8 cellular contexts compared by ENCODE assay signal in genomic region chr12:108773798-108774788, GRCh38. TPM values are rescaled to one million over a fixed set of nuclear protein-coding genes. Genes with fewer than 3 reads are reported as not detected.
DNase-seq lines count a peak whose midpoint lies in the region; ATAC-seq and TF ChIP-seq lines count a peak whose summit lies in the region.

No MANE protein-coding gene starts in this region.

- no peak for TF ChIP-seq CTCF in GM10248 (IDR thresholded peaks at IDR 0.05; ENCODE audit: control extremely low read depth, extremely low read depth, low read depth, missing control alignments)

- H3K36me3 Mint-ChIP-seq in naive thymus-derived CD4-positive, alpha-beta T cell: no peaks in the 10 kb centered on the region

- H3K4me3 ChIP-seq in thymus (ENCODE audit: low read length): no peak overlapping the region
- H3K4me3 ChIP-seq in naive thymus-derived CD4-positive, alpha-beta T cell (ENCODE audit: low read length): no peak overlapping the region

- H3K27me3 ChIP-seq in thymus (ENCODE audit: control insufficient read depth, insufficient read depth): no peaks in the 10 kb centered on the region
- H3K27me3 ChIP-seq in naive thymus-derived CD4-positive, alpha-beta T cell (ENCODE audit: control insufficient read depth in 2 of 2, insufficient read depth in 2 of 2, low read length in 2 of 2): no peaks in the 10 kb centered on the region

- peaks cover 3 to 8% (median 7%) of the 10 kb centered on the region in 5 donors for H3K27me3 Mint-ChIP-seq in naive thymus-derived CD4-positive, alpha-beta T cell

- H3K36me3 ChIP-seq in thymus (ENCODE audit: control insufficient read depth, insufficient read depth): no peaks in the 10 kb centered on the region
- no peaks in the 10 kb centered on the region for H3K36me3 ChIP-seq in naive thymus-derived CD4-positive, alpha-beta T cell (ENCODE audit: control insufficient read depth in 2 of 3, insufficient read depth in 3 of 3, low read length in 3 of 3)

- no peak overlapping the region for H3K4me3 Mint-ChIP-seq in naive thymus-derived CD4-positive, alpha-beta T cell

- H3K27ac ChIP-seq in cingulate gyrus (ENCODE audit: low read depth, low read length): peak overlapping the region; percentile 76
- H3K27ac ChIP-seq in thymus (ENCODE audit: low read depth): peak overlapping the region; percentile 33
- H3K27ac ChIP-seq in naive thymus-derived CD4-positive, alpha-beta T cell (ENCODE audit: low read depth, low read length): no peak overlapping the region

- ATAC-seq in left lobe of liver (peak; percentile 88), HG02678 (IDR thresholded peaks at IDR 0.05; ENCODE audit: unreplicated experiment) (no peak)
- no peak for ATAC-seq in naive thymus-derived CD4-positive, alpha-beta T cell

- no peak overlapping the region for H3K27ac Mint-ChIP-seq in naive thymus-derived CD4-positive, alpha-beta T cell

- H3K4me1 Mint-ChIP-seq in naive thymus-derived CD4-positive, alpha-beta T cell: peaks cover 0 to 3% (median 1%) of the 10 kb centered on the region in 7 donors

- POLR2A ChIA-PET in naive thymus-derived CD4-positive, alpha-beta T cell (lab: Charles Lee): no interaction called here
- POLR2A ChIA-PET in GM10248 (lab: Yijun Ruan, JAX): no interaction called here

- peak; percentile 88 for DNase-seq in DMS153 (lab: John Stamatoyannopoulos, UW)
- peak; percentile 90 for DNase-seq in NCI-H2196 (lab: John Stamatoyannopoulos, UW; ENCODE audit: unreplicated experiment)
- DNase-seq in left lobe of liver (ENCODE audit: low spot score): peak; percentile 89
- DNase-seq in naive thymus-derived CD4-positive, alpha-beta T cell: no peak
- DNase-seq in GM10248 (ENCODE audit: extremely low spot score): no peak

- intact Hi-C loops in naive thymus-derived CD4-positive, alpha-beta T cell (cut with micrococcal nuclease): no loop called here

- 73% methylated on average over 23 of the region's 23 CpGs for WGBS in thymus

- no peaks in the 10 kb centered on the region for H3K9me3 Mint-ChIP-seq in naive thymus-derived CD4-positive, alpha-beta T cell

- CTCF ChIA-PET in naive thymus-derived CD4-positive, alpha-beta T cell (lab: Charles Lee): no interaction called here
- CTCF ChIA-PET in GM10248 (lab: Yijun Ruan, JAX): interaction anchor here (1.1 to 2.0 kb wide), 2 partner anchors 29 to 110 kb away, joined by 3 to 5 read pairs; no protein-coding TSS in a partner anchor

- H3K4me1 ChIP-seq in thymus (ENCODE audit: control insufficient read depth, insufficient read depth, low read length): peaks cover 19% of the 10 kb centered on the region
- no peaks in the 10 kb centered on the region for H3K4me1 ChIP-seq in naive thymus-derived CD4-positive, alpha-beta T cell (ENCODE audit: control insufficient read depth in 2 of 2, insufficient read depth in 2 of 2, low read length in 2 of 2)

- no peaks in the 10 kb centered on the region for H3K9me3 ChIP-seq in thymus (ENCODE audit: control insufficient read depth)
- no peaks in the 10 kb centered on the region for H3K9me3 ChIP-seq in naive thymus-derived CD4-positive, alpha-beta T cell (ENCODE audit: control insufficient read depth in 2 of 3, low read length in 3 of 3)

RNA-seq across cellular contexts. Expression of gene CORO1C, which starts 42.8 kb away (rescaled TPM):
- 39.2 TPM for total RNA-seq in left lobe of liver
- polyA plus RNA-seq in thymus: 35.4 TPM
- 10 to 100 TPM in 3 of 5 experiments, 1 to 10 TPM in 2; 7.6 to 71.8 (median 15.7) TPM for total RNA-seq in naive thymus-derived CD4-positive, alpha-beta T cell
- 1 to 10 TPM; 2.5 to 4.0 TPM for polyA plus RNA-seq in naive thymus-derived CD4-positive, alpha-beta T cell

Comparison
In these comparisons a context has a peak if more than half of its experiments do, and no peak if none do; other contexts are left out.
1. DNase-seq: peak in DMS153 (single experiment), NCI-H2196 (single experiment) and left lobe of liver (single experiment); none in naive thymus-derived CD4-positive, alpha-beta T cell (0 of 9) and GM10248 (single experiment).